Comparison of ENCODE assay signal across 34 cellular contexts in genomic region chr12:47091009-47091408, GRCh38.
"Had no signal": no experiment of that assay in that cellular context is flagged by ENCODE, and none has a peak within 500 bp of the region (broad histone marks: within the 10 kb centered on the region; RNA-seq: fewer than 3 reads in every experiment).

No MANE protein-coding gene starts in this region.

- FAIRE-seq: endothelial cell of umbilical vein had no signal

- H3K4me3 ChIP-seq: adrenal gland, breast epithelium, cardiac muscle cell, esophagus squamous epithelium, gastroesophageal sphincter, heart right ventricle, hepatocyte had no signal

- H3K36me3 ChIP-seq: adrenal gland, breast epithelium, cardiac muscle cell, esophagus squamous epithelium, gastroesophageal sphincter, heart right ventricle had no signal

- H3K27ac ChIP-seq: adrenal gland, breast epithelium, cardiac muscle cell, epithelial cell of prostate, esophagus squamous epithelium, gastroesophageal sphincter, heart right ventricle, hepatocyte had no signal

- H3K27me3 ChIP-seq: adrenal gland, breast epithelium, cardiac muscle cell, esophagus squamous epithelium, gastroesophageal sphincter, heart right ventricle, hepatocyte had no signal

- H3K4me1 ChIP-seq: breast epithelium had no signal

- H3K4me2 ChIP-seq: hepatocyte had no signal

- H2AFZ ChIP-seq: hepatocyte had no signal

- H3K9me3 ChIP-seq: adrenal gland, breast epithelium, esophagus squamous epithelium, gastroesophageal sphincter had no signal

- ATAC-seq: activated CD4-positive, alpha-beta T cell treated with anti-CD3 and anti-CD28 coated beads for 36 hours; activated CD8-positive, alpha-beta memory T cell treated with anti-CD3 and anti-CD28 coated beads, Interleukin-2, amount 10 ng/mL, durations not matched to agents 7 days and 5 days; activated CD8-positive, alpha-beta T cell treated with anti-CD3 and anti-CD28 coated beads, Interleukin-2, amount 10 ng/mL, durations not matched to agents 7 days and 5 days; activated naive CD8-positive, alpha-beta T cell treated with anti-CD3 and anti-CD28 coated beads, Interleukin-2, amount 50 U/mL, for 24 hours; effector memory CD8-positive, alpha-beta T cell; gastroesophageal sphincter; heart right ventricle; T-helper 17 cell had no signal

- H3K79me2 ChIP-seq: hepatocyte had no signal

- DNase-seq: activated CD4-positive, alpha-beta memory T cell treated with anti-CD3 and anti-CD28 coated beads for 36 hours; activated CD4-positive, alpha-beta T cell treated with anti-CD3 and anti-CD28 coated beads for 36 hours; activated CD4-positive, alpha-beta T cell treated with anti-CD3 and anti-CD28 coated beads, Interleukin-2, amount 10 ng/mL, durations not matched to agents 24 days and 14 days; activated CD4-positive, CD25-positive, alpha-beta regulatory T cell; activated CD4-positive, CD25-positive, alpha-beta regulatory T cell treated with anti-CD3 and anti-CD28 coated beads, Interleukin-2, amount 50 U/mL, for 72 hours; activated CD8-positive, alpha-beta memory T cell treated with anti-CD3 and anti-CD28 coated beads, Interleukin-2, amount 10 ng/mL, durations not matched to agents 7 days and 5 days; activated CD8-positive, alpha-beta memory T cell treated with anti-CD3 and anti-CD28 coated beads, Interleukin-2, amount 50 U/mL, for 4 hours; activated CD8-positive, alpha-beta T cell treated with anti-CD3 and anti-CD28 coated beads, Interleukin-2, amount 10 ng/mL, durations not matched to agents 7 days and 5 days; activated effector memory CD4-positive, alpha-beta T cell treated with anti-CD3 and anti-CD28 coated beads, Interleukin-2, amount 50 U/mL, for 16 hours; activated naive CD4-positive, alpha-beta T cell treated with anti-CD3 and anti-CD28 coated beads for 36 hours; activated naive CD8-positive, alpha-beta T cell treated with anti-CD3 and anti-CD28 coated beads for 36 hours; activated naive CD8-positive, alpha-beta T cell treated with anti-CD3 and anti-CD28 coated beads, Interleukin-2, amount 50 U/mL, for 24 hours; activated T-cell treated with anti-CD3 and anti-CD28 coated beads, Interleukin-2, amount 50 U/mL, for 1 hour; activated T-cell treated with anti-CD3 and anti-CD28 coated beads, Interleukin-2, amount 50 U/mL, for 48 hours; adrenal gland; amygdala; aorta; central memory CD4-positive, alpha-beta T cell; cerebellar nuclear complex; cortex of kidney; dermis blood vessel endothelial cell; effector CD4-positive, alpha-beta T cell; effector memory CD8-positive, alpha-beta T cell; esophagus squamous epithelium; foreskin melanocyte; heart right ventricle; T-helper 17 cell; T1000 had no signal
